Comparison of ENCODE assay signal across 8 cellular contexts in genomic region chr2:226660524-226660923, GRCh38.
DNase-seq lines count a peak whose midpoint lies in the region; ATAC-seq, FAIRE-seq and TF ChIP-seq lines count a peak whose summit lies in the region.

No MANE protein-coding gene starts in this region.

- H3K27ac ChIP-seq in WERI-Rb-1 (no peak overlapping the region), smooth muscle cell (ENCODE audit: low read depth) (no peak overlapping the region)

- ATAC-seq in left ventricle myocardium superior (peak; percentile 87), GM21367 (IDR thresholded peaks at IDR 0.05; ENCODE audit: unreplicated experiment) (no peak), HG03378 (IDR thresholded peaks at IDR 0.05; ENCODE audit: unreplicated experiment) (no peak), HG03039 (IDR thresholded peaks at IDR 0.05; ENCODE audit: unreplicated experiment) (no peak), GM18873 (IDR thresholded peaks at IDR 0.05; ENCODE audit: low FRiP score, unreplicated experiment) (no peak)

- TF ChIP-seq POLR2A in H54 (IDR thresholded peaks at IDR 0.05; ENCODE audit: low read depth, low read length), result no peak

- no peaks in the 10 kb centered on the region for H3F3A ChIP-seq in smooth muscle cell (ENCODE audit: low read depth)

- FAIRE-seq in H54 (lab: Jason Lieb, UNC), result peak; percentile 84

- H3K9ac ChIP-seq in smooth muscle cell (ENCODE audit: low read depth), result no peak overlapping the region

- TF ChIP-seq CTCF in WERI-Rb-1 (IDR thresholded peaks at IDR 0.05; ENCODE audit: low read depth, low read length) (no peak), smooth muscle cell (IDR thresholded peaks at IDR 0.05; ENCODE audit: borderline replicate concordance, insufficient read depth, poor library complexity, severe bottlenecking) (no peak)

- H3K4me1 ChIP-seq in smooth muscle cell (ENCODE audit: low read depth), result peaks cover 16% of the 10 kb centered on the region

- intact Hi-C loops in left ventricle myocardium superior (cut with micrococcal nuclease), result no loop called here

- DNase-seq in H54 (ENCODE audit: insufficient read length, low spot score) (no peak), WERI-Rb-1 (peak; percentile 28), left ventricle myocardium superior (no peak), smooth muscle cell (lab: John Stamatoyannopoulos, UW; ENCODE audit: unreplicated experiment) (no peak)

- H3K27me3 ChIP-seq in WERI-Rb-1 (ENCODE audit: insufficient read depth, low read depth, severe bottlenecking) (no peaks in the 10 kb centered on the region), smooth muscle cell (ENCODE audit: low read depth) (no peaks in the 10 kb centered on the region)

- peak overlapping the region; percentile 69 for H2AFZ ChIP-seq in smooth muscle cell (ENCODE audit: low read depth)

- H3K36me3 ChIP-seq in WERI-Rb-1, result no peaks in the 10 kb centered on the region
- no peaks in the 10 kb centered on the region for H3K36me3 ChIP-seq in smooth muscle cell (ENCODE audit: low read depth)

- H3K9me3 ChIP-seq in WERI-Rb-1 (ENCODE audit: severe bottlenecking) (no peaks in the 10 kb centered on the region), smooth muscle cell (replicated peaks; ENCODE audit: low read depth) (no peaks in the 10 kb centered on the region)

- H3K4me2 ChIP-seq in smooth muscle cell, result peak overlapping the region; percentile 29

- WGBS in smooth muscle cell (ENCODE audit: low lambda C conversion rate), result 30% methylated on average over 1 of the region's 1 CpG

- no peaks in the 10 kb centered on the region for H4K20me1 ChIP-seq in smooth muscle cell (ENCODE audit: low read depth)

- H3K4me3 ChIP-seq in WERI-Rb-1 (ENCODE audit: low read depth, low read length) (no peak overlapping the region), smooth muscle cell (no peak overlapping the region)

- no peaks in the 10 kb centered on the region for H3K79me2 ChIP-seq in smooth muscle cell (ENCODE audit: low read depth)
